ENCODE assay signal across 8 cellular contexts in genomic region chr7:74026406-74027123, GRCh38. TPM values are rescaled to one million over a fixed set of nuclear protein-coding genes. Genes with fewer than 3 reads are reported as not detected.
A peak's percentile ranks its signal among the peaks of the same experiment; 100 is the strongest.
DNase-seq lines count a peak whose midpoint lies in the region; ATAC-seq, FAIRE-seq and TF ChIP-seq lines count a peak whose summit lies in the region.

No MANE protein-coding gene starts in this region.

- H4K20me1 ChIP-seq in H1 (replicated peaks in 1 of 2; ENCODE audit: control insufficient read depth in 1 of 2, insufficient read depth in 2 of 2, low read length in 2 of 2): no peaks in the 10 kb centered on the region

- ATAC-seq in GM21447 (IDR thresholded peaks at IDR 0.05; ENCODE audit: unreplicated experiment) (peak; percentile 72), HG03442 (IDR thresholded peaks at IDR 0.05; ENCODE audit: unreplicated experiment) (no peak)

- H3K79me2 ChIP-seq in H1 (ENCODE audit: control insufficient read depth in 1 of 2, insufficient read depth in 2 of 2, low read length in 2 of 2): no peaks in the 10 kb centered on the region

- WGBS in H1 (ENCODE audit: extremely low coverage in 1 of 2, insufficient coverage in 1 of 2, insufficient read length in 1 of 2, insufficient replicate concordance in 2 of 2, low coverage in 1 of 2, low lambda C conversion rate in 2 of 2, missing lambda C conversion rate in 1 of 2), 2 experiments: 33% methylated on average over 14 of the region's 14 CpGs; no CpG with 5 or more reads in 1 of the 2 experiments

- peak in 2 of 3 experiments; percentile 89 to 92; a peak in 3 of 4 replicates for TF ChIP-seq CTCF in H1 (IDR thresholded peaks at IDR 0.05; ENCODE audit: control extremely low read depth in 1 of 3, insufficient read depth in 1 of 3, low read depth in 1 of 3, low read length in 3 of 3)

- peak overlapping the region; percentile 72; the same call in 1 of the 2 replicates for H2BK15ac ChIP-seq in H1 (ENCODE audit: low read length)

- H2BK120ac ChIP-seq in H1 (replicated peaks; ENCODE audit: low read depth, low read length): no peak overlapping the region

- no peak overlapping the region for H3K4ac ChIP-seq in H1 (replicated peaks; ENCODE audit: insufficient read length, low read depth, low read length)

- H3K4me2 ChIP-seq in H1 (ENCODE audit: insufficient read depth in 1 of 2, low read depth in 2 of 2, low read length in 2 of 2): no peak overlapping the region

- no peak overlapping the region for H2AK5ac ChIP-seq in H1 (ENCODE audit: low read depth, low read length)

- no peak overlapping the region for H3K9ac ChIP-seq in H1 (replicated peaks in 1 of 4; ENCODE audit: extremely low read depth in 1 of 4, low read depth in 3 of 4, low read length in 3 of 4)

- H3K27ac ChIP-seq in H1 (ENCODE audit: low read depth, low read length): no peak overlapping the region

- H3K27me3 ChIP-seq in H1 (replicated peaks in 1 of 4; ENCODE audit: control insufficient read depth in 3 of 4, extremely low read depth in 1 of 4, insufficient read depth in 3 of 4, low read length in 3 of 4): peaks cover 0 to 9% (median 4%) of the 10 kb centered on the region in 4 experiments; a peak in 3 of 7 replicates

- no peak overlapping the region for H4K8ac ChIP-seq in H1 (ENCODE audit: extremely low read depth, insufficient read depth, low read length)

- DNase-seq in AML-193 (lab: John Stamatoyannopoulos, UW): peak; percentile 16 to 28
- DNase-seq in NCI-H748 treated with DMSO at 0.1 percent for 48 hours (lab: John Stamatoyannopoulos, UW): peak; percentile 26
- DNase-seq in activated CD8-positive, alpha-beta memory T cell treated with anti-CD3 and anti-CD28 coated beads for 48 hours (ENCODE audit: low read depth in 2 of 3, low spot score in 2 of 3): peak; percentile 23 to 57 (median 54)
- DNase-seq in H1 (ENCODE audit: low read depth in 1 of 2, low spot score in 2 of 2): peak; percentile 31 to 97
- peak; percentile 87 for DNase-seq in midbrain (lab: John Stamatoyannopoulos, UW)
- peak; percentile 25 to 29 for DNase-seq in stimulated activated CD8-positive, alpha-beta memory T cell treated with anti-CD3 and anti-CD28 coated beads, Interleukin-2, amount 100 ng/mL, for 1 hour (ENCODE audit: low read depth in 2 of 2)

- TF ChIP-seq RAD21 in H1 (IDR thresholded peaks at IDR 0.05 in 1 of 2, conservative IDR thresholded peaks at IDR 0.05 in 1 of 2; ENCODE audit: low read depth in 2 of 2, low read length in 2 of 2): peak; percentile 72 to 84

- no peaks in the 10 kb centered on the region for H3K79me1 ChIP-seq in H1 (ENCODE audit: low read depth, low read length)

- no peak for TF ChIP-seq POLR2A in H1 (IDR thresholded peaks at IDR 0.05; ENCODE audit: control extremely low read depth in 1 of 2, low read depth in 2 of 2, low read length in 2 of 2)

- H3K18ac ChIP-seq in H1 (ENCODE audit: extremely low read depth, low read length): no peak overlapping the region; the same call in 1 of the 2 replicates

- H3K23ac ChIP-seq in H1 (ENCODE audit: insufficient read length): no peak overlapping the region

- no peak overlapping the region for H3K56ac ChIP-seq in H1 (replicated peaks; ENCODE audit: insufficient read length, low read depth, low read length)

- H4K91ac ChIP-seq in H1 (replicated peaks; ENCODE audit: insufficient read length, low read length): peak overlapping the region; percentile 17

- H2BK12ac ChIP-seq in H1 (ENCODE audit: low read depth, low read length): peak overlapping the region; percentile 75; the same call in 1 of the 2 replicates

- no peaks in the 10 kb centered on the region; the same call in 1 of the 2 replicates for H3K23me2 ChIP-seq in H1 (ENCODE audit: low read depth, low read length)

- CTCF ChIA-PET in H1 (lab: Charles Lee; ENCODE audit: partially characterized antibody): interaction anchor here (0.6 to 10.9 kb wide), 56 partner anchors 11 to 397 kb away, joined by 3 to 145 read pairs (median 5); partner anchors contain the start of gene EIF4H

- POLR2A ChIA-PET in H1 (lab: Charles Lee; ENCODE audit: partially characterized antibody): interaction anchor here (0.7 to 1.4 kb wide), 5 partner anchors 11 to 170 kb away, joined by 3 read pairs; no protein-coding TSS in a partner anchor

- H3K9me3 ChIP-seq in H1 (ENCODE audit: insufficient read depth in 2 of 2, low read depth in 1 of 2, low read length in 1 of 2): no peaks in the 10 kb centered on the region

- no peaks in the 10 kb centered on the region for H3K36me3 ChIP-seq in H1 (ENCODE audit: control insufficient read depth in 2 of 4, insufficient read depth in 4 of 4, low read length in 3 of 4)

- H3K14ac ChIP-seq in H1 (ENCODE audit: insufficient read length): no peak overlapping the region

- no peak overlapping the region for H2BK5ac ChIP-seq in H1 (ENCODE audit: low read depth, low read length)

- peak overlapping the region; percentile 48 for H2AFZ ChIP-seq in H1 (ENCODE audit: low read length)

- no peak for TF ChIP-seq EP300 in H1 (IDR thresholded peaks at IDR 0.05; ENCODE audit: borderline replicate concordance in 1 of 2, low read depth in 2 of 2, low read length in 2 of 2)

- no peak overlapping the region for H3K4me3 ChIP-seq in H1 (ENCODE audit: extremely low read depth in 1 of 4, insufficient read depth in 2 of 4, low read depth in 3 of 4, low read length in 4 of 4)

- FAIRE-seq in H1 (lab: Jason Lieb, UNC): no peak

- no peak overlapping the region for H4K5ac ChIP-seq in H1 (ENCODE audit: insufficient read length, low read depth, low read length)

- H3K4me1 ChIP-seq in H1 (replicated peaks in 1 of 4; ENCODE audit: control insufficient read depth in 3 of 4, insufficient read depth in 4 of 4, low read length in 3 of 4): peaks cover 0 to 28% (median 18%) of the 10 kb centered on the region in 4 experiments; a peak in 6 of 7 replicates

- no peak overlapping the region for H2BK20ac ChIP-seq in H1 (ENCODE audit: low read length)

TF ChIP-seq in H1, 55 proteins besides CTCF, POLR2A, EP300 and RAD21:
- TF ChIP-seq JUN (IDR thresholded peaks at IDR 0.05; ENCODE audit: low read depth, low read length): no peak
- no peak for TF ChIP-seq RBBP5 (IDR thresholded peaks at IDR 0.05; ENCODE audit: borderline replicate concordance, low read depth, low read length)
- no peak for TF ChIP-seq GABPA (IDR thresholded peaks at IDR 0.05; ENCODE audit: borderline replicate concordance, insufficient read depth, low read length)
- no peak for TF ChIP-seq CREB1 (IDR thresholded peaks at IDR 0.05)
- TF ChIP-seq ZNF274 (IDR thresholded peaks at IDR 0.05; ENCODE audit: borderline replicate concordance, extremely low read depth, low read length): no peak
- no peak for TF ChIP-seq CBX5 (IDR thresholded peaks at IDR 0.05; ENCODE audit: low read depth, low read length)
- TF ChIP-seq SIN3A (conservative IDR thresholded peaks at IDR 0.05 in 1 of 2, IDR thresholded peaks at IDR 0.05 in 1 of 2; ENCODE audit: low read depth in 1 of 2, low read length in 2 of 2): no peak
- TF ChIP-seq TEAD4 (IDR thresholded peaks at IDR 0.05; ENCODE audit: low read depth, low read length): peak; percentile 86
- peak; percentile 69; the same call in 1 of the 2 replicates for TF ChIP-seq MAX (IDR thresholded peaks at IDR 0.05)
TF ChIP-seq in H1: peak in this region for 2.

RNA-seq across cellular contexts. Expression of gene ELN, which starts 1.4 kb away (rescaled TPM):
- total RNA-seq in H1 (2021; fragmentation: NEBNext Ultra II Directional; extraction: Animal tissue kit (Norgen Biotek cat#: 25700)): 5.6 and 5.9 TPM in 2 replicates
- polyA plus RNA-seq in H1 (2011; rRNA removed): 5.1 and 5.4 TPM in 2 replicates
- polyA plus RNA-seq in H1 (2011; cell fraction: cytosol; rRNA removed): 3.2 TPM
- 7.8 TPM for polyA plus RNA-seq in H1 (2011; cell fraction: nucleus; rRNA removed)
- polyA plus RNA-seq in H1 (2012, experiment 1 of 2): 2.2 to 4.9 TPM (median 4.4 TPM) in 4 replicates
- 3.7 TPM for polyA plus RNA-seq in H1 (2012, experiment 2 of 2)
- 4.6 TPM for polyA plus RNA-seq in H1 (2013, experiment 1 of 2)
- 5.6 TPM for polyA plus RNA-seq in H1 (2013, experiment 2 of 2)
- 1.2 TPM in 2 replicates for polyA minus RNA-seq in H1 (2011; rRNA and poly(A)+ RNA removed)
- polyA minus RNA-seq in H1 (2011; cell fraction: cytosol; rRNA and poly(A)+ RNA removed): 1.4 TPM
- polyA minus RNA-seq in H1 (2011; cell fraction: nucleus; rRNA and poly(A)+ RNA removed): 1.5 TPM

RNA-seq across cellular contexts. Expression of gene LIMK1, which starts 57.0 kb away (rescaled TPM):
- 92.1 and 93.5 TPM in 2 replicates for total RNA-seq in H1 (2021; fragmentation: NEBNext Ultra II Directional; extraction: Animal tissue kit (Norgen Biotek cat#: 25700))
- polyA plus RNA-seq in H1 (2011; rRNA removed): 108 and 172 TPM in 2 replicates
- 82.7 TPM for polyA plus RNA-seq in H1 (2011; cell fraction: cytosol; rRNA removed)
- 129 TPM for polyA plus RNA-seq in H1 (2011; cell fraction: nucleus; rRNA removed)
- polyA plus RNA-seq in H1 (2012, experiment 1 of 2): 63.0 to 88.9 TPM (median 81.1 TPM) in 4 replicates
- 77.4 TPM for polyA plus RNA-seq in H1 (2012, experiment 2 of 2)
- 44.8 TPM for polyA plus RNA-seq in H1 (2013, experiment 1 of 2)
- 46.9 TPM for polyA plus RNA-seq in H1 (2013, experiment 2 of 2)
- 72.5 and 119 TPM in 2 replicates for polyA minus RNA-seq in H1 (2011; rRNA and poly(A)+ RNA removed)
- polyA minus RNA-seq in H1 (2011; cell fraction: cytosol; rRNA and poly(A)+ RNA removed): 61.9 TPM
- polyA minus RNA-seq in H1 (2011; cell fraction: nucleus; rRNA and poly(A)+ RNA removed): 34.6 TPM

Comparison
In these comparisons a context has a peak if more than half of its experiments do, and no peak if none do; other contexts are left out.
1. DNase-seq: peak in every context shown above with its lines; median percentile 87 in midbrain; 64 in H1; 54 in activated CD8-positive, alpha-beta memory T cell treated with anti-CD3 and anti-CD28 coated beads for 48 hours; 27 in stimulated activated CD8-positive, alpha-beta memory T cell treated with anti-CD3 and anti-CD28 coated beads, Interleukin-2, amount 100 ng/mL, for 1 hour; 26 in NCI-H748 treated with DMSO at 0.1 percent for 48 hours; 22 in AML-193.